Comparison of ENCODE assay signal across 1 cellular context in the genomic region with DNA sequence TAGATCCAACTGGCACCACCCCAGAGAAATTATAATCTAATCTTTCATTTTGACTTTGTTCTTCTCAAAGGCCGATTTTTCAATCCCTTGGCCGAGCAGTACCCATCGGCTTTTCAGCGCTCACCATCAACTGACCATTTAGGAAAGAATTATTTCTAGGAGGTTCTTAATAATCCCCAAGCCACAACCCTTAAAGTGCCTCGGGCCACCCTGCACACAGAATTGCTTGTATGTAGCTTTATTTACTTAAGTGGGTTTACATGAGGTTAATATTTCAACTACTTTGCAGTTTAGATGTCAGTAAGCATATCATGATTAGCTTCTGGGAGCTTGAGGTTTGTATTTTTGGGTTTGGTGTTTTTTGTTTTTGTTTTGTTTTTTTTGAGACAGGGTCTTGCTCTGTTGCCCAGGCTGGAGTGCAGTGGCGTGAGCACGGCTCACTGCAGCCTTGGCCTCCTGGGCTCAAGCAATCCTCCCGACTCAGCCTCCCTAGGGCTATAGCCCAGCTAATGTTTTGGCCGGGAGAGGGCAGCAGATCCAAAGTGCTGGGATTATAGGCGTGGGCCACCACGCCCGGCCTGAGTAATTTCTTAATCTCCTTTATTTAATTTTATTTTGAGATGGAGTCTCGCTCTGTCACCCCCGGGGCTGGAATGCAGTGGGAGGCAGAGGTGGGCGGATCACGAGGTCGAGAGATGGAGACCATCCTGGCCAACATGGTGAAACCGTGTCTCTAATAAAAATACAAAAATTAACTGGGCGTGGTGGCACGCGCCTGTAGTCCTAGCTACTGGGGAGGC.
TF ChIP-seq lines count a peak whose summit lies in the region.

No MANE protein-coding gene starts in this region.

TF ChIP-seq in K562, 482 proteins besides CTCF, POLR2A, EP300 and RAD21 (continued from another document and continues in another):
- TF ChIP-seq, protein P1, sequence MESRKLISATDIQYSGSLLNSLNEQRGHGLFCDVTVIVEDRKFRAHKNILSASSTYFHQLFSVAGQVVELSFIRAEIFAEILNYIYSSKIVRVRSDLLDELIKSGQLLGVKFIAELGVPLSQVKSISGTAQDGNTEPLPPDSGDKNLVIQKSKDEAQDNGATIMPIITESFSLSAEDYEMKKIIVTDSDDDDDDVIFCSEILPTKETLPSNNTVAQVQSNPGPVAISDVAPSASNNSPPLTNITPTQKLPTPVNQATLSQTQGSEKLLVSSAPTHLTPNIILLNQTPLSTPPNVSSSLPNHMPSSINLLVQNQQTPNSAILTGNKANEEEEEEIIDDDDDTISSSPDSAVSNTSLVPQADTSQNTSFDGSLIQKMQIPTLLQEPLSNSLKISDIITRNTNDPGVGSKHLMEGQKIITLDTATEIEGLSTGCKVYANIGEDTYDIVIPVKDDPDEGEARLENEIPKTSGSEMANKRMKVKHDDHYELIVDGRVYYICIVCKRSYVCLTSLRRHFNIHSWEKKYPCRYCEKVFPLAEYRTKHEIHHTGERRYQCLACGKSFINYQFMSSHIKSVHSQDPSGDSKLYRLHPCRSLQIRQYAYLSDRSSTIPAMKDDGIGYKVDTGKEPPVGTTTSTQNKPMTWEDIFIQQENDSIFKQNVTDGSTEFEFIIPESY (CRISPR knock-in tag; IDR thresholded peaks at IDR 0.05) = peak; percentile 95
- TF ChIP-seq ZBTB1 (CRISPR knock-in tag; IDR thresholded peaks at IDR 0.05; ENCODE audit: borderline replicate concordance, low read depth) = no peak
- 0 out of 2 replicates have a peak, but pooled peaks have one; percentile 17 for TF ChIP-seq DPF2 (IDR thresholded peaks at IDR 0.05)
- 0 out of 4 replicates have a peak, but pooled peaks of 1 of the 2 experiments have one; percentile 65 for TF ChIP-seq ARNT (IDR thresholded peaks at IDR 0.05)
- TF ChIP-seq, protein P2, sequence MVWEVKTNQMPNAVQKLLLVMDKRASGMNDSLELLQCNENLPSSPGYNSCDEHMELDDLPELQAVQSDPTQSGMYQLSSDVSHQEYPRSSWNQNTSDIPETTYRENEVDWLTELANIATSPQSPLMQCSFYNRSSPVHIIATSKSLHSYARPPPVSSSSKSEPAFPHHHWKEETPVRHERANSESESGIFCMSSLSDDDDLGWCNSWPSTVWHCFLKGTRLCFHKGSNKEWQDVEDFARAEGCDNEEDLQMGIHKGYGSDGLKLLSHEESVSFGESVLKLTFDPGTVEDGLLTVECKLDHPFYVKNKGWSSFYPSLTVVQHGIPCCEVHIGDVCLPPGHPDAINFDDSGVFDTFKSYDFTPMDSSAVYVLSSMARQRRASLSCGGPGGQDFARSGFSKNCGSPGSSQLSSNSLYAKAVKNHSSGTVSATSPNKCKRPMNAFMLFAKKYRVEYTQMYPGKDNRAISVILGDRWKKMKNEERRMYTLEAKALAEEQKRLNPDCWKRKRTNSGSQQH (CRISPR knock-in tag; IDR thresholded peaks at IDR 0.05) = 0 out of 2 replicates have a peak, but pooled peaks have one; percentile 39
- TF ChIP-seq GABPB1 (CRISPR knock-in tag; IDR thresholded peaks at IDR 0.05) = no peak
- TF ChIP-seq EGR1 (conservative IDR thresholded peaks at IDR 0.05) = peak; percentile 50; the same call in 1 of the 2 replicates
- TF ChIP-seq EHMT2 (IDR thresholded peaks at IDR 0.05) = peak; percentile 32; the same call in 1 of the 2 replicates
- TF ChIP-seq NONO (IDR thresholded peaks at IDR 0.05; ENCODE audit: low read depth in 2 of 2, low read length in 1 of 2) = no peak
- TF ChIP-seq, protein P3, sequence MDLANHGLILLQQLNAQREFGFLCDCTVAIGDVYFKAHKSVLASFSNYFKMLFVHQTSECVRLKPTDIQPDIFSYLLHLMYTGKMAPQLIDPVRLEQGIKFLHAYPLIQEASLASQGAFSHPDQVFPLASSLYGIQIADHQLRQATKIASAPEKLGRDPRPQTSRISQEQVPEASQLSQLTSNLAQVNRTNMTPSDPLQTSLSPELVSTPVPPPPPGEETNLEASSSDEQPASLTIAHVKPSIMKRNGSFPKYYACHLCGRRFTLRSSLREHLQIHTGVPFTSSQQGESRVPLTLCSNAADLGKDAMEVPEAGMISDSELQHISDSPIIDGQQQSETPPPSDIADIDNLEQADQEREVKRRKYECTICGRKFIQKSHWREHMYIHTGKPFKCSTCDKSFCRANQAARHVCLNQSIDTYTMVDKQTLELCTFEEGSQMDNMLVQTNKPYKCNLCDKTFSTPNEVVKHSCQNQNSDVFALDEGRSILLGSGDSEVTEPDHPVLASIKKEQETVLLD (IDR thresholded peaks at IDR 0.05) = peak; percentile 47; the same call in 1 of the 2 replicates
- TF ChIP-seq, protein P4, sequence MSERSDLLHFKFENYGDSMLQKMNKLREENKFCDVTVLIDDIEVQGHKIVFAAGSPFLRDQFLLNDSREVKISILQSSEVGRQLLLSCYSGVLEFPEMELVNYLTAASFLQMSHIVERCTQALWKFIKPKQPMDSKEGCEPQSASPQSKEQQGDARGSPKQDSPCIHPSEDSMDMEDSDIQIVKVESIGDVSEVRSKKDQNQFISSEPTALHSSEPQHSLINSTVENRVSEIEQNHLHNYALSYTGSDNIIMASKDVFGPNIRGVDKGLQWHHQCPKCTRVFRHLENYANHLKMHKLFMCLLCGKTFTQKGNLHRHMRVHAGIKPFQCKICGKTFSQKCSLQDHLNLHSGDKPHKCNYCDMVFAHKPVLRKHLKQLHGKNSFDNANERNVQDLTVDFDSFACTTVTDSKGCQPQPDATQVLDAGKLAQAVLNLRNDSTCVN (CRISPR knock-in tag; IDR thresholded peaks at IDR 0.05) = 0 out of 2 replicates have a peak, but pooled peaks have one; percentile 25
- no peak for TF ChIP-seq ADNP (tag; IDR thresholded peaks at IDR 0.05)
- TF ChIP-seq STAG1 (CRISPR knock-in tag; IDR thresholded peaks at IDR 0.05; ENCODE audit: borderline replicate concordance) = peak; percentile 55; the same call in 1 of the 2 replicates
- TF ChIP-seq, protein P5, sequence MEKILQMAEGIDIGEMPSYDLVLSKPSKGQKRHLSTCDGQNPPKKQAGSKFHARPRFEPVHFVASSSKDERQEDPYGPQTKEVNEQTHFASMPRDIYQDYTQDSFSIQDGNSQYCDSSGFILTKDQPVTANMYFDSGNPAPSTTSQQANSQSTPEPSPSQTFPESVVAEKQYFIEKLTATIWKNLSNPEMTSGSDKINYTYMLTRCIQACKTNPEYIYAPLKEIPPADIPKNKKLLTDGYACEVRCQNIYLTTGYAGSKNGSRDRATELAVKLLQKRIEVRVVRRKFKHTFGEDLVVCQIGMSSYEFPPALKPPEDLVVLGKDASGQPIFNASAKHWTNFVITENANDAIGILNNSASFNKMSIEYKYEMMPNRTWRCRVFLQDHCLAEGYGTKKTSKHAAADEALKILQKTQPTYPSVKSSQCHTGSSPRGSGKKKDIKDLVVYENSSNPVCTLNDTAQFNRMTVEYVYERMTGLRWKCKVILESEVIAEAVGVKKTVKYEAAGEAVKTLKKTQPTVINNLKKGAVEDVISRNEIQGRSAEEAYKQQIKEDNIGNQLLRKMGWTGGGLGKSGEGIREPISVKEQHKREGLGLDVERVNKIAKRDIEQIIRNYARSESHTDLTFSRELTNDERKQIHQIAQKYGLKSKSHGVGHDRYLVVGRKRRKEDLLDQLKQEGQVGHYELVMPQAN (IDR thresholded peaks at IDR 0.05; ENCODE audit: borderline replicate concordance) = peak; percentile 40; the same call in 1 of the 2 replicates
- 0 out of 2 replicates have a peak, but pooled peaks have one; percentile 30 for TF ChIP-seq SNIP1 (IDR thresholded peaks at IDR 0.05; ENCODE audit: low read depth)
- TF ChIP-seq, protein P6, sequence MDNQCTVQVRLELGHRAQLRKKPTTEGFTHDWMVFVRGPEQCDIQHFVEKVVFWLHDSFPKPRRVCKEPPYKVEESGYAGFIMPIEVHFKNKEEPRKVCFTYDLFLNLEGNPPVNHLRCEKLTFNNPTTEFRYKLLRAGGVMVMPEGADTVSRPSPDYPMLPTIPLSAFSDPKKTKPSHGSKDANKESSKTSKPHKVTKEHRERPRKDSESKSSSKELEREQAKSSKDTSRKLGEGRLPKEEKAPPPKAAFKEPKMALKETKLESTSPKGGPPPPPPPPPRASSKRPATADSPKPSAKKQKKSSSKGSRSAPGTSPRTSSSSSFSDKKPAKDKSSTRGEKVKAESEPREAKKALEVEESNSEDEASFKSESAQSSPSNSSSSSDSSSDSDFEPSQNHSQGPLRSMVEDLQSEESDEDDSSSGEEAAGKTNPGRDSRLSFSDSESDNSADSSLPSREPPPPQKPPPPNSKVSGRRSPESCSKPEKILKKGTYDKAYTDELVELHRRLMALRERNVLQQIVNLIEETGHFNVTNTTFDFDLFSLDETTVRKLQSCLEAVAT (IDR thresholded peaks at IDR 0.05) = peak in 1 of 2 experiments; percentile 44; a peak in 1 of 4 replicates
- 0 out of 2 replicates have a peak, but pooled peaks have one; percentile 8 for TF ChIP-seq MAFG (tag; conservative IDR thresholded peaks at IDR 0.05)
- no peak for TF ChIP-seq NFXL1 (CRISPR knock-in tag; IDR thresholded peaks at IDR 0.05)
- TF ChIP-seq, protein P7, sequence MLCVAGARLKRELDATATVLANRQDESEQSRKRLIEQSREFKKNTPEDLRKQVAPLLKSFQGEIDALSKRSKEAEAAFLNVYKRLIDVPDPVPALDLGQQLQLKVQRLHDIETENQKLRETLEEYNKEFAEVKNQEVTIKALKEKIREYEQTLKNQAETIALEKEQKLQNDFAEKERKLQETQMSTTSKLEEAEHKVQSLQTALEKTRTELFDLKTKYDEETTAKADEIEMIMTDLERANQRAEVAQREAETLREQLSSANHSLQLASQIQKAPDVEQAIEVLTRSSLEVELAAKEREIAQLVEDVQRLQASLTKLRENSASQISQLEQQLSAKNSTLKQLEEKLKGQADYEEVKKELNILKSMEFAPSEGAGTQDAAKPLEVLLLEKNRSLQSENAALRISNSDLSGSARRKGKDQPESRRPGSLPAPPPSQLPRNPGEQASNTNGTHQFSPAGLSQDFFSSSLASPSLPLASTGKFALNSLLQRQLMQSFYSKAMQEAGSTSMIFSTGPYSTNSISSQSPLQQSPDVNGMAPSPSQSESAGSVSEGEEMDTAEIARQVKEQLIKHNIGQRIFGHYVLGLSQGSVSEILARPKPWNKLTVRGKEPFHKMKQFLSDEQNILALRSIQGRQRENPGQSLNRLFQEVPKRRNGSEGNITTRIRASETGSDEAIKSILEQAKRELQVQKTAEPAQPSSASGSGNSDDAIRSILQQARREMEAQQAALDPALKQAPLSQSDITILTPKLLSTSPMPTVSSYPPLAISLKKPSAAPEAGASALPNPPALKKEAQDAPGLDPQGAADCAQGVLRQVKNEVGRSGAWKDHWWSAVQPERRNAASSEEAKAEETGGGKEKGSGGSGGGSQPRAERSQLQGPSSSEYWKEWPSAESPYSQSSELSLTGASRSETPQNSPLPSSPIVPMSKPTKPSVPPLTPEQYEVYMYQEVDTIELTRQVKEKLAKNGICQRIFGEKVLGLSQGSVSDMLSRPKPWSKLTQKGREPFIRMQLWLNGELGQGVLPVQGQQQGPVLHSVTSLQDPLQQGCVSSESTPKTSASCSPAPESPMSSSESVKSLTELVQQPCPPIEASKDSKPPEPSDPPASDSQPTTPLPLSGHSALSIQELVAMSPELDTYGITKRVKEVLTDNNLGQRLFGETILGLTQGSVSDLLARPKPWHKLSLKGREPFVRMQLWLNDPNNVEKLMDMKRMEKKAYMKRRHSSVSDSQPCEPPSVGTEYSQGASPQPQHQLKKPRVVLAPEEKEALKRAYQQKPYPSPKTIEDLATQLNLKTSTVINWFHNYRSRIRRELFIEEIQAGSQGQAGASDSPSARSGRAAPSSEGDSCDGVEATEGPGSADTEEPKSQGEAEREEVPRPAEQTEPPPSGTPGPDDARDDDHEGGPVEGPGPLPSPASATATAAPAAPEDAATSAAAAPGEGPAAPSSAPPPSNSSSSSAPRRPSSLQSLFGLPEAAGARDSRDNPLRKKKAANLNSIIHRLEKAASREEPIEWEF (CRISPR knock-in tag; IDR thresholded peaks at IDR 0.05) = no peak
- peak in 1 of 2 experiments; percentile 59; a peak in 1 of 4 replicates for TF ChIP-seq RCOR1 (IDR thresholded peaks at IDR 0.05; ENCODE audit: borderline replicate concordance in 1 of 2, low read depth in 2 of 2, low read length in 2 of 2)
- peak; percentile 99 for TF ChIP-seq ZNF121 (CRISPR knock-in tag; conservative IDR thresholded peaks at IDR 0.05)
- TF ChIP-seq HDAC1 (IDR thresholded peaks at IDR 0.05) = 0 out of 4 replicates have a peak, but pooled peaks of 1 of the 2 experiments have one; percentile 33
- peak; percentile 36; the same call in 1 of the 2 replicates for TF ChIP-seq FOXM1 (IDR thresholded peaks at IDR 0.05; ENCODE audit: low read depth)
- TF ChIP-seq FOXM1 (CRISPR knock-in tag; IDR thresholded peaks at IDR 0.05; ENCODE audit: low read depth) = no peak
- no peak for TF ChIP-seq MYC (IDR thresholded peaks at IDR 0.05; ENCODE audit: low read depth, low read length)
- TF ChIP-seq MYC (CRISPR knock-in tag; IDR thresholded peaks at IDR 0.05; ENCODE audit: borderline replicate concordance, low read depth) = no peak
- 0 out of 2 replicates have a peak, but pooled peaks have one; percentile 42 for TF ChIP-seq PTBP1 (IDR thresholded peaks at IDR 0.05; ENCODE audit: low read depth, low read length)
- TF ChIP-seq KDM1A (IDR thresholded peaks at IDR 0.05) = peak; percentile 60 to 79
- TF ChIP-seq, protein P8, sequence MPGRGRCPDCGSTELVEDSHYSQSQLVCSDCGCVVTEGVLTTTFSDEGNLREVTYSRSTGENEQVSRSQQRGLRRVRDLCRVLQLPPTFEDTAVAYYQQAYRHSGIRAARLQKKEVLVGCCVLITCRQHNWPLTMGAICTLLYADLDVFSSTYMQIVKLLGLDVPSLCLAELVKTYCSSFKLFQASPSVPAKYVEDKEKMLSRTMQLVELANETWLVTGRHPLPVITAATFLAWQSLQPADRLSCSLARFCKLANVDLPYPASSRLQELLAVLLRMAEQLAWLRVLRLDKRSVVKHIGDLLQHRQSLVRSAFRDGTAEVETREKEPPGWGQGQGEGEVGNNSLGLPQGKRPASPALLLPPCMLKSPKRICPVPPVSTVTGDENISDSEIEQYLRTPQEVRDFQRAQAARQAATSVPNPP (IDR thresholded peaks at IDR 0.05; ENCODE audit: borderline replicate concordance, insufficient read depth, insufficient read length) = no peak
- no peak for TF ChIP-seq KHSRP (IDR thresholded peaks at IDR 0.05)
- TF ChIP-seq, protein P9, sequence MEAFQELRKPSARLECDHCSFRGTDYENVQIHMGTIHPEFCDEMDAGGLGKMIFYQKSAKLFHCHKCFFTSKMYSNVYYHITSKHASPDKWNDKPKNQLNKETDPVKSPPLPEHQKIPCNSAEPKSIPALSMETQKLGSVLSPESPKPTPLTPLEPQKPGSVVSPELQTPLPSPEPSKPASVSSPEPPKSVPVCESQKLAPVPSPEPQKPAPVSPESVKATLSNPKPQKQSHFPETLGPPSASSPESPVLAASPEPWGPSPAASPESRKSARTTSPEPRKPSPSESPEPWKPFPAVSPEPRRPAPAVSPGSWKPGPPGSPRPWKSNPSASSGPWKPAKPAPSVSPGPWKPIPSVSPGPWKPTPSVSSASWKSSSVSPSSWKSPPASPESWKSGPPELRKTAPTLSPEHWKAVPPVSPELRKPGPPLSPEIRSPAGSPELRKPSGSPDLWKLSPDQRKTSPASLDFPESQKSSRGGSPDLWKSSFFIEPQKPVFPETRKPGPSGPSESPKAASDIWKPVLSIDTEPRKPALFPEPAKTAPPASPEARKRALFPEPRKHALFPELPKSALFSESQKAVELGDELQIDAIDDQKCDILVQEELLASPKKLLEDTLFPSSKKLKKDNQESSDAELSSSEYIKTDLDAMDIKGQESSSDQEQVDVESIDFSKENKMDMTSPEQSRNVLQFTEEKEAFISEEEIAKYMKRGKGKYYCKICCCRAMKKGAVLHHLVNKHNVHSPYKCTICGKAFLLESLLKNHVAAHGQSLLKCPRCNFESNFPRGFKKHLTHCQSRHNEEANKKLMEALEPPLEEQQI (IDR thresholded peaks at IDR 0.05) = peak; percentile 89; the same call in 1 of the 2 replicates
- 0 out of 2 replicates have a peak, but pooled peaks have one; percentile 12 for TF ChIP-seq NFIC (IDR thresholded peaks at IDR 0.05)
- TF ChIP-seq SMARCA5 (IDR thresholded peaks at IDR 0.05) = peak; percentile 95
- 0 out of 2 replicates have a peak, but pooled peaks have one; percentile 12 for TF ChIP-seq ARID1B (IDR thresholded peaks at IDR 0.05)
- peak; percentile 27; the same call in 1 of the 2 replicates for TF ChIP-seq ZNF316 (IDR thresholded peaks at IDR 0.05)
- TF ChIP-seq ARID2 (IDR thresholded peaks at IDR 0.05) = peak; percentile 39; the same call in 1 of the 2 replicates
